In the genomic region with DNA sequence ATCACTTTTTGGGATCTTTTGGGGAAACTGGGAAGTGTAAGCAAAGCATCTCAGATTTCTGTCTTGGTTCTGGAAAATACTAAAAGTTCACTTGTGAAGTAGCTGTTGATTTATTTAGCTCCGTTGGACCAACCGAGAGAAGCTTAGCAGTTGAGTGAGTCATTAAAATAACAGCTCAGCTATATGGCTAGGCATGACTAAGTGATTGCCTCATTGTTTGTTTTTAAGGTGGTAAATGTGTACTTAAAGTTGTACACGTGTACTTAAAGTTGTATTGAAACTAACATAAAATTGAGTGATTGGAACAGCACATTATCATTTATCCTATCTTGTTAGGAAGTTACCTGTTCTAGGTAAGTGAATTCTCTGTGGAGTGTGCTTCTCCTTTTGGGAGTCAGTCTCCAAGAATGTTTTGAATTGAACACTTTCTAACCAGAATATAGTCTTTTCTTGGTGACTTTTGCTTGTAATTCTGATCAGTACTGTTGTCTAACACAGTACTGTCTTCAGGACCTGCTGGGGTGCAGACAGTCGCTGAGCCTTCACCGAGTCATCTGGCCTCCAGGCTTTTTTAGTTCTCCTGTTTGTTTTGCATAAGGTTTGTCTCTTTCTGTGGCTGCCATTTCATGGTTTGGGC, we compare ENCODE assay signal across 1 cellular context.
TF ChIP-seq lines count a peak whose summit lies in the region.

No MANE protein-coding gene starts in this region.

TF ChIP-seq in K562, 482 proteins besides CTCF, POLR2A, EP300 and RAD21 (continued from another document and continues in another):
- TF ChIP-seq, protein P1, sequence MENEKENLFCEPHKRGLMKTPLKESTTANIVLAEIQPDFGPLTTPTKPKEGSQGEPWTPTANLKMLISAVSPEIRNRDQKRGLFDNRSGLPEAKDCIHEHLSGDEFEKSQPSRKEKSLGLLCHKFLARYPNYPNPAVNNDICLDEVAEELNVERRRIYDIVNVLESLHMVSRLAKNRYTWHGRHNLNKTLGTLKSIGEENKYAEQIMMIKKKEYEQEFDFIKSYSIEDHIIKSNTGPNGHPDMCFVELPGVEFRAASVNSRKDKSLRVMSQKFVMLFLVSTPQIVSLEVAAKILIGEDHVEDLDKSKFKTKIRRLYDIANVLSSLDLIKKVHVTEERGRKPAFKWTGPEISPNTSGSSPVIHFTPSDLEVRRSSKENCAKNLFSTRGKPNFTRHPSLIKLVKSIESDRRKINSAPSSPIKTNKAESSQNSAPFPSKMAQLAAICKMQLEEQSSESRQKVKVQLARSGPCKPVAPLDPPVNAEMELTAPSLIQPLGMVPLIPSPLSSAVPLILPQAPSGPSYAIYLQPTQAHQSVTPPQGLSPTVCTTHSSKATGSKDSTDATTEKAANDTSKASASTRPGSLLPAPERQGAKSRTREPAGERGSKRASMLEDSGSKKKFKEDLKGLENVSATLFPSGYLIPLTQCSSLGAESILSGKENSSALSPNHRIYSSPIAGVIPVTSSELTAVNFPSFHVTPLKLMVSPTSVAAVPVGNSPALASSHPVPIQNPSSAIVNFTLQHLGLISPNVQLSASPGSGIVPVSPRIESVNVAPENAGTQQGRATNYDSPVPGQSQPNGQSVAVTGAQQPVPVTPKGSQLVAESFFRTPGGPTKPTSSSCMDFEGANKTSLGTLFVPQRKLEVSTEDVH (IDR thresholded peaks at IDR 0.05; ENCODE audit: low read depth, partially characterized antibody), result no peak
- TF ChIP-seq, protein P2, sequence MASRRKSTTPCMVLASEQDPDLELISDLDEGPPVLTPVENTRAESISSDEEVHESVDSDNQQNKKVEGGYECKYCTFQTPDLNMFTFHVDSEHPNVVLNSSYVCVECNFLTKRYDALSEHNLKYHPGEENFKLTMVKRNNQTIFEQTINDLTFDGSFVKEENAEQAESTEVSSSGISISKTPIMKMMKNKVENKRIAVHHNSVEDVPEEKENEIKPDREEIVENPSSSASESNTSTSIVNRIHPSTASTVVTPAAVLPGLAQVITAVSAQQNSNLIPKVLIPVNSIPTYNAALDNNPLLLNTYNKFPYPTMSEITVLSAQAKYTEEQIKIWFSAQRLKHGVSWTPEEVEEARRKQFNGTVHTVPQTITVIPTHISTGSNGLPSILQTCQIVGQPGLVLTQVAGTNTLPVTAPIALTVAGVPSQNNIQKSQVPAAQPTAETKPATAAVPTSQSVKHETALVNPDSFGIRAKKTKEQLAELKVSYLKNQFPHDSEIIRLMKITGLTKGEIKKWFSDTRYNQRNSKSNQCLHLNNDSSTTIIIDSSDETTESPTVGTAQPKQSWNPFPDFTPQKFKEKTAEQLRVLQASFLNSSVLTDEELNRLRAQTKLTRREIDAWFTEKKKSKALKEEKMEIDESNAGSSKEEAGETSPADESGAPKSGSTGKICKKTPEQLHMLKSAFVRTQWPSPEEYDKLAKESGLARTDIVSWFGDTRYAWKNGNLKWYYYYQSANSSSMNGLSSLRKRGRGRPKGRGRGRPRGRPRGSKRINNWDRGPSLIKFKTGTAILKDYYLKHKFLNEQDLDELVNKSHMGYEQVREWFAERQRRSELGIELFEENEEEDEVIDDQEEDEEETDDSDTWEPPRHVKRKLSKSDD (conservative IDR thresholded peaks at IDR 0.05; ENCODE audit: low read length), result no peak
- TF ChIP-seq TOE1 (IDR thresholded peaks at IDR 0.05; ENCODE audit: borderline replicate concordance), result no peak
- TF ChIP-seq TOE1 (CRISPR knock-in tag; IDR thresholded peaks at IDR 0.05; ENCODE audit: borderline replicate concordance, low read depth), result no peak
- 0 out of 3 replicates have a peak, but pooled peaks of 1 of the 2 experiments have one; percentile 36 for TF ChIP-seq CBX3 (IDR thresholded peaks at IDR 0.05; ENCODE audit: borderline replicate concordance in 1 of 2, low read length in 2 of 2)
- TF ChIP-seq NBN (IDR thresholded peaks at IDR 0.05; ENCODE audit: low read depth), result 0 out of 2 replicates have a peak, but pooled peaks have one; percentile 27
- no peak for TF ChIP-seq MED1 (CRISPR knock-in tag; IDR thresholded peaks at IDR 0.05; ENCODE audit: borderline replicate concordance)
- TF ChIP-seq HNRNPK (IDR thresholded peaks at IDR 0.05; ENCODE audit: low read depth, low read length, poor library complexity, severe bottlenecking), result no peak
- TF ChIP-seq, protein P3, sequence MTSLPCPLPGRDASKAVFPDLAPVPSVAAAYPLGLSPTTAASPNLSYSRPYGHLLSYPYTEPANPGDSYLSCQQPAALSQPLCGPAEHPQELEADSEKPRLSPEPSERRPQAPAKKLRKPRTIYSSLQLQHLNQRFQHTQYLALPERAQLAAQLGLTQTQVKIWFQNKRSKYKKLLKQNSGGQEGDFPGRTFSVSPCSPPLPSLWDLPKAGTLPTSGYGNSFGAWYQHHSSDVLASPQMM (CRISPR knock-in tag; IDR thresholded peaks at IDR 0.05), result no peak
- peak; percentile 76 for TF ChIP-seq ARID1B (IDR thresholded peaks at IDR 0.05)
- TF ChIP-seq SREBF1 (IDR thresholded peaks at IDR 0.05; ENCODE audit: borderline replicate concordance, low read depth, low read length), result no peak
- TF ChIP-seq TAL1 (IDR thresholded peaks at IDR 0.05), result no peak; the same call in 1 of the 2 replicates
- TF ChIP-seq ILF3 (IDR thresholded peaks at IDR 0.05; ENCODE audit: borderline replicate concordance), result no peak
- no peak for TF ChIP-seq SAFB2 (IDR thresholded peaks at IDR 0.05; ENCODE audit: borderline replicate concordance, low read depth, low read length, severe bottlenecking)
- TF ChIP-seq STAT5A (IDR thresholded peaks at IDR 0.05; ENCODE audit: borderline replicate concordance, low read length), result no peak
- TF ChIP-seq LCOR (CRISPR knock-in tag; IDR thresholded peaks at IDR 0.05), result no peak
- no peak for TF ChIP-seq RBM15 (IDR thresholded peaks at IDR 0.05; ENCODE audit: insufficient read depth, low read length)
- peak; percentile 90 for TF ChIP-seq SOX6 (IDR thresholded peaks at IDR 0.05)
- no peak for TF ChIP-seq ZNF12 (CRISPR knock-in tag; IDR thresholded peaks at IDR 0.05)
- no peak for TF ChIP-seq GATA2 (CRISPR knock-in tag; IDR thresholded peaks at IDR 0.05)
- 0 out of 2 replicates have a peak, but pooled peaks have one; percentile 55 for TF ChIP-seq MXI1 (IDR thresholded peaks at IDR 0.05; ENCODE audit: low read depth, low read length)
- no peak for TF ChIP-seq CHD1 (IDR thresholded peaks at IDR 0.05; ENCODE audit: low read length)
- no peak for TF ChIP-seq ZNF140 (CRISPR knock-in tag; IDR thresholded peaks at IDR 0.05)
- no peak for TF ChIP-seq CC2D1A (IDR thresholded peaks at IDR 0.05)
- no peak for TF ChIP-seq TCF7 (IDR thresholded peaks at IDR 0.05; ENCODE audit: borderline replicate concordance)
- no peak for TF ChIP-seq BMI1 (IDR thresholded peaks at IDR 0.05; ENCODE audit: low read length)
- TF ChIP-seq TAF1 (IDR thresholded peaks at IDR 0.05; ENCODE audit: control insufficient read depth, extremely low read depth, insufficient read depth, low read length, severe bottlenecking), result peak; percentile 31
- no peak for TF ChIP-seq SNIP1 (IDR thresholded peaks at IDR 0.05; ENCODE audit: low read depth)
- TF ChIP-seq ATF7 (IDR thresholded peaks at IDR 0.05), result peak; percentile 91
- no peak for TF ChIP-seq ZNF274 (IDR thresholded peaks at IDR 0.05; ENCODE audit: borderline replicate concordance, low read depth, low read length)
- TF ChIP-seq, protein P4, sequence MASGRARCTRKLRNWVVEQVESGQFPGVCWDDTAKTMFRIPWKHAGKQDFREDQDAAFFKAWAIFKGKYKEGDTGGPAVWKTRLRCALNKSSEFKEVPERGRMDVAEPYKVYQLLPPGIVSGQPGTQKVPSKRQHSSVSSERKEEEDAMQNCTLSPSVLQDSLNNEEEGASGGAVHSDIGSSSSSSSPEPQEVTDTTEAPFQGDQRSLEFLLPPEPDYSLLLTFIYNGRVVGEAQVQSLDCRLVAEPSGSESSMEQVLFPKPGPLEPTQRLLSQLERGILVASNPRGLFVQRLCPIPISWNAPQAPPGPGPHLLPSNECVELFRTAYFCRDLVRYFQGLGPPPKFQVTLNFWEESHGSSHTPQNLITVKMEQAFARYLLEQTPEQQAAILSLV (tag; IDR thresholded peaks at IDR 0.05), result no peak
- TF ChIP-seq, protein P5, sequence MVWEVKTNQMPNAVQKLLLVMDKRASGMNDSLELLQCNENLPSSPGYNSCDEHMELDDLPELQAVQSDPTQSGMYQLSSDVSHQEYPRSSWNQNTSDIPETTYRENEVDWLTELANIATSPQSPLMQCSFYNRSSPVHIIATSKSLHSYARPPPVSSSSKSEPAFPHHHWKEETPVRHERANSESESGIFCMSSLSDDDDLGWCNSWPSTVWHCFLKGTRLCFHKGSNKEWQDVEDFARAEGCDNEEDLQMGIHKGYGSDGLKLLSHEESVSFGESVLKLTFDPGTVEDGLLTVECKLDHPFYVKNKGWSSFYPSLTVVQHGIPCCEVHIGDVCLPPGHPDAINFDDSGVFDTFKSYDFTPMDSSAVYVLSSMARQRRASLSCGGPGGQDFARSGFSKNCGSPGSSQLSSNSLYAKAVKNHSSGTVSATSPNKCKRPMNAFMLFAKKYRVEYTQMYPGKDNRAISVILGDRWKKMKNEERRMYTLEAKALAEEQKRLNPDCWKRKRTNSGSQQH (CRISPR knock-in tag; IDR thresholded peaks at IDR 0.05), result no peak
- no peak for TF ChIP-seq PTBP1 (IDR thresholded peaks at IDR 0.05; ENCODE audit: low read depth, low read length)
- TF ChIP-seq, protein P6, sequence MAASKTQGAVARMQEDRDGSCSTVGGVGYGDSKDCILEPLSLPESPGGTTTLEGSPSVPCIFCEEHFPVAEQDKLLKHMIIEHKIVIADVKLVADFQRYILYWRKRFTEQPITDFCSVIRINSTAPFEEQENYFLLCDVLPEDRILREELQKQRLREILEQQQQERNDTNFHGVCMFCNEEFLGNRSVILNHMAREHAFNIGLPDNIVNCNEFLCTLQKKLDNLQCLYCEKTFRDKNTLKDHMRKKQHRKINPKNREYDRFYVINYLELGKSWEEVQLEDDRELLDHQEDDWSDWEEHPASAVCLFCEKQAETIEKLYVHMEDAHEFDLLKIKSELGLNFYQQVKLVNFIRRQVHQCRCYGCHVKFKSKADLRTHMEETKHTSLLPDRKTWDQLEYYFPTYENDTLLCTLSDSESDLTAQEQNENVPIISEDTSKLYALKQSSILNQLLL (CRISPR knock-in tag; IDR thresholded peaks at IDR 0.05; ENCODE audit: borderline replicate concordance), result no peak
- no peak for TF ChIP-seq FUS (optimal IDR thresholded peaks at IDR 0.05; ENCODE audit: low read depth, low read length)
- TF ChIP-seq, protein P7, sequence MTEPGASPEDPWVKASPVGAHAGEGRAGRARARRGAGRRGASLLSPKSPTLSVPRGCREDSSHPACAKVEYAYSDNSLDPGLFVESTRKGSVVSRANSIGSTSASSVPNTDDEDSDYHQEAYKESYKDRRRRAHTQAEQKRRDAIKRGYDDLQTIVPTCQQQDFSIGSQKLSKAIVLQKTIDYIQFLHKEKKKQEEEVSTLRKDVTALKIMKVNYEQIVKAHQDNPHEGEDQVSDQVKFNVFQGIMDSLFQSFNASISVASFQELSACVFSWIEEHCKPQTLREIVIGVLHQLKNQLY (CRISPR knock-in tag; conservative IDR thresholded peaks at IDR 0.05), result no peak
- TF ChIP-seq, protein P8, sequence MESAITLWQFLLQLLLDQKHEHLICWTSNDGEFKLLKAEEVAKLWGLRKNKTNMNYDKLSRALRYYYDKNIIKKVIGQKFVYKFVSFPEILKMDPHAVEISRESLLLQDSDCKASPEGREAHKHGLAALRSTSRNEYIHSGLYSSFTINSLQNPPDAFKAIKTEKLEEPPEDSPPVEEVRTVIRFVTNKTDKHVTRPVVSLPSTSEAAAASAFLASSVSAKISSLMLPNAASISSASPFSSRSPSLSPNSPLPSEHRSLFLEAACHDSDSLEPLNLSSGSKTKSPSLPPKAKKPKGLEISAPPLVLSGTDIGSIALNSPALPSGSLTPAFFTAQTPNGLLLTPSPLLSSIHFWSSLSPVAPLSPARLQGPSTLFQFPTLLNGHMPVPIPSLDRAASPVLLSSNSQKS (CRISPR knock-in tag; IDR thresholded peaks at IDR 0.05), result no peak
- TF ChIP-seq KDM1A (IDR thresholded peaks at IDR 0.05), result peak in 1 of 2 experiments; percentile 76; a peak in 2 of 4 replicates
- TF ChIP-seq, protein P9, sequence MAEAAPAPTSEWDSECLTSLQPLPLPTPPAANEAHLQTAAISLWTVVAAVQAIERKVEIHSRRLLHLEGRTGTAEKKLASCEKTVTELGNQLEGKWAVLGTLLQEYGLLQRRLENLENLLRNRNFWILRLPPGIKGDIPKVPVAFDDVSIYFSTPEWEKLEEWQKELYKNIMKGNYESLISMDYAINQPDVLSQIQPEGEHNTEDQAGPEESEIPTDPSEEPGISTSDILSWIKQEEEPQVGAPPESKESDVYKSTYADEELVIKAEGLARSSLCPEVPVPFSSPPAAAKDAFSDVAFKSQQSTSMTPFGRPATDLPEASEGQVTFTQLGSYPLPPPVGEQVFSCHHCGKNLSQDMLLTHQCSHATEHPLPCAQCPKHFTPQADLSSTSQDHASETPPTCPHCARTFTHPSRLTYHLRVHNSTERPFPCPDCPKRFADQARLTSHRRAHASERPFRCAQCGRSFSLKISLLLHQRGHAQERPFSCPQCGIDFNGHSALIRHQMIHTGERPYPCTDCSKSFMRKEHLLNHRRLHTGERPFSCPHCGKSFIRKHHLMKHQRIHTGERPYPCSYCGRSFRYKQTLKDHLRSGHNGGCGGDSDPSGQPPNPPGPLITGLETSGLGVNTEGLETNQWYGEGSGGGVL (CRISPR knock-in tag; IDR thresholded peaks at IDR 0.05), result no peak
- no peak for TF ChIP-seq DDX20 (tag; IDR thresholded peaks at IDR 0.05; ENCODE audit: low read depth)
- TF ChIP-seq CEBPB (tag; IDR thresholded peaks at IDR 0.05), result peak; percentile 90
- TF ChIP-seq ZNF263 (CRISPR knock-in tag; IDR thresholded peaks at IDR 0.05; ENCODE audit: borderline replicate concordance), result no peak
- TF ChIP-seq FOXM1 (IDR thresholded peaks at IDR 0.05; ENCODE audit: low read depth), result peak; percentile 81
- no peak for TF ChIP-seq FOXM1 (CRISPR knock-in tag; IDR thresholded peaks at IDR 0.05; ENCODE audit: low read depth)
- TF ChIP-seq SP2 (IDR thresholded peaks at IDR 0.05; ENCODE audit: extremely low read depth, low read depth, low read length, poor library complexity, severe bottlenecking), result no peak
- no peak for TF ChIP-seq NR2C1 (IDR thresholded peaks at IDR 0.05)
- no peak for TF ChIP-seq NR2C1 (tag; IDR thresholded peaks at IDR 0.05)
- TF ChIP-seq, protein P10, sequence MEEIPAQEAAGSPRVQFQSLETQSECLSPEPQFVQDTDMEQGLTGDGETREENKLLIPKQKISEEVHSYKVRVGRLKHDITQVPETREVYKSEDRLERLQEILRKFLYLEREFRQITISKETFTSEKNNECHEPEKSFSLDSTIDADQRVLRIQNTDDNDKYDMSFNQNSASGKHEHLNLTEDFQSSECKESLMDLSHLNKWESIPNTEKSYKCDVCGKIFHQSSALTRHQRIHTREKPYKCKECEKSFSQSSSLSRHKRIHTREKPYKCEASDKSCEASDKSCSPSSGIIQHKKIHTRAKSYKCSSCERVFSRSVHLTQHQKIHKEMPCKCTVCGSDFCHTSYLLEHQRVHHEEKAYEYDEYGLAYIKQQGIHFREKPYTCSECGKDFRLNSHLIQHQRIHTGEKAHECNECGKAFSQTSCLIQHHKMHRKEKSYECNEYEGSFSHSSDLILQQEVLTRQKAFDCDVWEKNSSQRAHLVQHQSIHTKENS (CRISPR knock-in tag; IDR thresholded peaks at IDR 0.05), result no peak
- TF ChIP-seq U2AF2 (optimal IDR thresholded peaks at IDR 0.05; ENCODE audit: low read depth, low read length), result no peak
- TF ChIP-seq, protein P11, sequence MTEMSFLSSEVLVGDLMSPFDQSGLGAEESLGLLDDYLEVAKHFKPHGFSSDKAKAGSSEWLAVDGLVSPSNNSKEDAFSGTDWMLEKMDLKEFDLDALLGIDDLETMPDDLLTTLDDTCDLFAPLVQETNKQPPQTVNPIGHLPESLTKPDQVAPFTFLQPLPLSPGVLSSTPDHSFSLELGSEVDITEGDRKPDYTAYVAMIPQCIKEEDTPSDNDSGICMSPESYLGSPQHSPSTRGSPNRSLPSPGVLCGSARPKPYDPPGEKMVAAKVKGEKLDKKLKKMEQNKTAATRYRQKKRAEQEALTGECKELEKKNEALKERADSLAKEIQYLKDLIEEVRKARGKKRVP (CRISPR knock-in tag; IDR thresholded peaks at IDR 0.05), result no peak
- TF ChIP-seq NFRKB (IDR thresholded peaks at IDR 0.05; ENCODE audit: low read depth), result peak; percentile 71; the same call in 1 of the 2 replicates
